In genomic region chr1:180424848-180425457, GRCh38 we compare ENCODE assay signal across 17 cellular contexts.
A peak's percentile ranks its signal among the peaks of the same experiment; 100 is the strongest.
DNase-seq lines count a peak whose midpoint lies in the region; ATAC-seq, FAIRE-seq and TF ChIP-seq lines count a peak whose summit lies in the region.
"Had no signal": no experiment of that assay in that cellular context is flagged by ENCODE, and none has a peak within 500 bp of the region (broad histone marks: within the 10 kb centered on the region; RNA-seq: fewer than 3 reads in every experiment).

No MANE protein-coding gene starts in this region.

- H3K27me3 ChIP-seq in neural progenitor cell: no peaks in the 10 kb centered on the region
- H3K27me3 ChIP-seq: spleen, thyroid gland had no signal

- no peaks in the 10 kb centered on the region for H3K79me2 ChIP-seq in neural progenitor cell (ENCODE audit: low read depth)

- H3K27me3 Mint-ChIP-seq in neural progenitor cell (ENCODE audit: insufficient read depth, low read depth): no peaks in the 10 kb centered on the region

- peaks cover 14% of the 10 kb centered on the region for H4K20me1 ChIP-seq in neural progenitor cell (ENCODE audit: low read depth)

- H3K4me3 Mint-ChIP-seq in neural progenitor cell: no peak overlapping the region
- H3K4me3 Mint-ChIP-seq: CD8-positive, alpha-beta memory T cell had no signal

- peak; percentile 92 for DNase-seq in NCI-H146 (lab: John Stamatoyannopoulos, UW)
- DNase-seq in NCI-H82 (lab: John Stamatoyannopoulos, UW): peak; percentile 99
- DNase-seq in neural progenitor cell (ENCODE audit: low spot score): peak; percentile 51
- no peak for DNase-seq in RCC 7860 (ENCODE audit: low spot score)
- no peak for DNase-seq in activated gamma-delta T cell treated with Interleukin-2 at 50 U/mL for 16 hours
- DNase-seq in GM19238 (ENCODE audit: insufficient read length, low spot score): no peak
- no peak for DNase-seq in SKM-1 (lab: John Stamatoyannopoulos, UW; ENCODE audit: unreplicated experiment)
- DNase-seq: activated naive CD4-positive, alpha-beta T cell treated with anti-CD3 and anti-CD28 coated beads, Interleukin-2, amount 50 U/mL, for 16 hours; CD8-positive, alpha-beta memory T cell; cerebellar nuclear complex; GOT3; hypothalamus; left ventricle myocardium superior; spleen; thyroid gland had no signal

- H3K36me3 Mint-ChIP-seq in neural progenitor cell: peaks cover 18% of the 10 kb centered on the region

- no peak overlapping the region for H3K27ac ChIP-seq in neural progenitor cell
- H3K27ac ChIP-seq: RWPE1, spleen, thyroid gland had no signal

- peak overlapping the region; percentile 50 for H3K4me2 ChIP-seq in neural progenitor cell

- TF ChIP-seq CTCF in neural progenitor cell (IDR thresholded peaks at IDR 0.05): no peak

- H3K4me1 Mint-ChIP-seq in neural progenitor cell: peaks cover 5% of the 10 kb centered on the region

- no peak for FAIRE-seq in RCC 7860 (lab: Jason Lieb, UNC)

- peaks cover 7% of the 10 kb centered on the region for H3F3A ChIP-seq in neural progenitor cell (ENCODE audit: low read depth)

- H3K4me3 ChIP-seq in neural progenitor cell: no peak overlapping the region
- H3K4me3 ChIP-seq: spleen, thyroid gland had no signal

- no peak overlapping the region for H2AFZ ChIP-seq in neural progenitor cell (replicated peaks)

- H3K36me3 ChIP-seq in neural progenitor cell: no peaks in the 10 kb centered on the region
- H3K36me3 ChIP-seq: thyroid gland had no signal

- ATAC-seq in GM18907 (IDR thresholded peaks at IDR 0.05; ENCODE audit: unreplicated experiment): peak; percentile 74
- ATAC-seq: left ventricle myocardium superior had no signal

- no peaks in the 10 kb centered on the region for H3K9me3 ChIP-seq in neural progenitor cell (ENCODE audit: low read depth)
- H3K9me3 ChIP-seq: thyroid gland had no signal

- H3K27ac Mint-ChIP-seq in neural progenitor cell: no peak overlapping the region
- H3K27ac Mint-ChIP-seq: CD8-positive, alpha-beta memory T cell had no signal

- peaks cover 23% of the 10 kb centered on the region for H3K4me1 ChIP-seq in neural progenitor cell
- H3K4me1 ChIP-seq: thyroid gland had no signal

- H3K9ac ChIP-seq in neural progenitor cell: no peak overlapping the region

- H3K9me3 Mint-ChIP-seq in neural progenitor cell: no peaks in the 10 kb centered on the region

Comparison
In these comparisons a context has a peak if more than half of its experiments do, and no peak if none do; other contexts are left out.
1. DNase-seq: peak in NCI-H146 (single experiment), NCI-H82 (single experiment) and neural progenitor cell (single experiment); none in RCC 7860 (single experiment), activated gamma-delta T cell treated with Interleukin-2 at 50 U/mL for 16 hours (single experiment), GM19238 (single experiment) and SKM-1 (single experiment).